Comparison of ENCODE assay signal across 8 cellular contexts in genomic region chr11:65661599-65662246, GRCh38. TPM values are rescaled to one million over a fixed set of nuclear protein-coding genes. Genes with fewer than 3 reads are reported as not detected.
DNase-seq lines count a peak whose midpoint lies in the region; ATAC-seq and TF ChIP-seq lines count a peak whose summit lies in the region.

No MANE protein-coding gene starts in this region.

- H3K4me1 ChIP-seq in A673 (ENCODE audit: insufficient read depth, low read length, poor library complexity, severe bottlenecking) (peaks cover 7% of the 10 kb centered on the region), muscle layer of colon (ENCODE audit: insufficient read depth, low read length) (peaks cover 21% of the 10 kb centered on the region)

- no TSS peak for BruUV-seq in A673 (replicated peaks; lab: Mats Ljungman, UMichigan)

- DNase-seq in A673 (ENCODE audit: low spot score), result no peak
- no peak for DNase-seq in choroid plexus epithelial cell (ENCODE audit: low read depth)
- DNase-seq in hypothalamus (lab: John Stamatoyannopoulos, UW), result no peak
- no peak for DNase-seq in HPDE6-E6E7 (ENCODE audit: extremely low spot score)

- H3K27ac ChIP-seq in A673 (ENCODE audit: low read depth, low read length, poor library complexity, severe bottlenecking) (peak overlapping the region; percentile 85), KOPT-K1 (ENCODE audit: low read depth, low read length, poor library complexity, severe bottlenecking) (peak overlapping the region; percentile 88), muscle layer of colon (ENCODE audit: low read depth, low read length) (peak overlapping the region; percentile 99)

- POLR2A ChIA-PET in A673 (lab: Charles Lee; ENCODE audit: low non-redundant PET), result no interaction called here

- TF ChIP-seq CTCF in A673 (conservative IDR thresholded peaks at IDR 0.05; ENCODE audit: low read depth, low read length) (no peak), choroid plexus epithelial cell (conservative IDR thresholded peaks at IDR 0.05; ENCODE audit: low read depth, low read length) (no peak)

- H3K9ac ChIP-seq in muscle layer of colon (ENCODE audit: low read length), result peak overlapping the region; percentile 100

- peaks cover 46% of the 10 kb centered on the region for H3K36me3 ChIP-seq in A673 (ENCODE audit: insufficient read depth, low read length, poor library complexity, severe bottlenecking)
- peaks cover 49% of the 10 kb centered on the region for H3K36me3 ChIP-seq in KOPT-K1 (ENCODE audit: insufficient read depth, low read length)
- H3K36me3 ChIP-seq in muscle layer of colon (ENCODE audit: insufficient read depth, low read length), result peaks cover 47% of the 10 kb centered on the region

- H3K27me3 ChIP-seq in A673 (replicated peaks; ENCODE audit: insufficient read depth, low read depth, low read length, poor library complexity) (no peaks in the 10 kb centered on the region), muscle layer of colon (ENCODE audit: control insufficient read depth in 1 of 2, insufficient read depth in 2 of 2, low read length in 2 of 2) (no peaks in the 10 kb centered on the region)

- peak overlapping the region; percentile 79 for H3K4me3 ChIP-seq in A673 (ENCODE audit: low read depth, low read length, poor library complexity, severe bottlenecking)
- H3K4me3 ChIP-seq in choroid plexus epithelial cell (ENCODE audit: low read depth, low read length), result peak overlapping the region; percentile 84
- H3K4me3 ChIP-seq in muscle layer of colon (ENCODE audit: low read depth in 1 of 2, low read length in 2 of 2), result peak overlapping the region; percentile 67 to 100

- H3K9me3 ChIP-seq in A673 (ENCODE audit: low read depth, low read length, poor library complexity, severe bottlenecking) (no peaks in the 10 kb centered on the region), KOPT-K1 (ENCODE audit: insufficient read depth, low read length, poor library complexity, severe bottlenecking) (no peaks in the 10 kb centered on the region), muscle layer of colon (ENCODE audit: low read length) (no peaks in the 10 kb centered on the region)

- ATAC-seq in GM21447 (IDR thresholded peaks at IDR 0.05; ENCODE audit: unreplicated experiment) (no peak), GM19397 (IDR thresholded peaks at IDR 0.05; ENCODE audit: unreplicated experiment) (no peak)

- intact Hi-C loops in A673 (cut with micrococcal nuclease; ENCODE audit: unreplicated experiment), result no loop called here

- CTCF ChIA-PET in A673 (lab: Charles Lee), result no interaction called here

RNA-seq across cellular contexts. Expression of gene RELA, which starts 1.0 kb away (rescaled TPM):
- 92.0 and 99.3 TPM in 2 replicates for total RNA-seq in A673 (2021)

RNA-seq across cellular contexts. Expression of gene SIPA1, which starts 23.8 kb away (rescaled TPM):
- 30.0 and 43.2 TPM in 2 replicates for total RNA-seq in A673 (2021)

RNA-seq across cellular contexts. Expression of gene PCNX3, which starts 46.1 kb away (rescaled TPM):
- total RNA-seq in A673 (2021), result 63.4 and 68.0 TPM in 2 replicates

RNA-seq across cellular contexts. Expression of gene MAP3K11, which starts 47.7 kb away (rescaled TPM):
- 92.8 and 94.2 TPM in 2 replicates for total RNA-seq in A673 (2021)

RNA-seq across cellular contexts. Expression of gene KAT5, which starts 50.3 kb away (rescaled TPM):
- total RNA-seq in A673 (2021), result 68.1 and 71.3 TPM in 2 replicates
